Comparison of ENCODE assay signal across 12 cellular contexts in genomic region chr11:121453589-121454299, GRCh38. TPM values are rescaled to one million over a fixed set of nuclear protein-coding genes. Genes with fewer than 3 reads are reported as not detected.
DNase-seq lines count a peak whose midpoint lies in the region; ATAC-seq lines count a peak whose summit lies in the region.
"Had no signal": no experiment of that assay in that cellular context is flagged by ENCODE, and none has a peak within 500 bp of the region (broad histone marks: within the 10 kb centered on the region; RNA-seq: fewer than 3 reads in every experiment).

No MANE protein-coding gene starts in this region.

- peak overlapping the region; percentile 70 for H3K27ac Mint-ChIP-seq in T-helper 2 cell treated with Interferon-gamma antibody and Interleukin-4, amounts not matched to agents 5 μg/mL and 100 μg/mL, for 36 hours
- H3K27ac Mint-ChIP-seq in activated CD4-positive, alpha-beta memory T cell treated with anti-CD3 and anti-CD28 coated beads, Interleukin-2, amount 10 ng/mL, durations not matched to agents 7 days and 5 days: peak overlapping the region; percentile 62

- peaks cover 79% of the 10 kb centered on the region for H3K4me1 Mint-ChIP-seq in T-helper 2 cell treated with Interferon-gamma antibody and Interleukin-4, amounts not matched to agents 5 μg/mL and 100 μg/mL, for 36 hours (ENCODE audit: low read depth)
- H3K4me1 Mint-ChIP-seq in activated CD4-positive, alpha-beta memory T cell treated with anti-CD3 and anti-CD28 coated beads, Interleukin-2, amount 10 ng/mL, durations not matched to agents 7 days and 5 days: peaks cover 87% of the 10 kb centered on the region

- H3K4me3 Mint-ChIP-seq in T-helper 2 cell treated with Interferon-gamma antibody and Interleukin-4, amounts not matched to agents 5 μg/mL and 100 μg/mL, for 36 hours: peak overlapping the region; percentile 99
- peak overlapping the region; percentile 94 for H3K4me3 Mint-ChIP-seq in activated CD4-positive, alpha-beta memory T cell treated with anti-CD3 and anti-CD28 coated beads, Interleukin-2, amount 10 ng/mL, durations not matched to agents 7 days and 5 days

- peak overlapping the region; percentile 53 for H3K27ac ChIP-seq in layer of hippocampus (ENCODE audit: low read depth, low read length)
- H3K27ac ChIP-seq: RWPE1 had no signal

- no peaks in the 10 kb centered on the region for H3K9me3 Mint-ChIP-seq in T-helper 2 cell treated with Interferon-gamma antibody and Interleukin-4, amounts not matched to agents 5 μg/mL and 100 μg/mL, for 36 hours
- no peaks in the 10 kb centered on the region for H3K9me3 Mint-ChIP-seq in activated CD4-positive, alpha-beta memory T cell treated with anti-CD3 and anti-CD28 coated beads, Interleukin-2, amount 10 ng/mL, durations not matched to agents 7 days and 5 days

- DNase-seq in T-helper 2 cell treated with Interferon-gamma antibody and Interleukin-4, amounts not matched to agents 5 μg/mL and 100 μg/mL, for 36 hours (ENCODE audit: low spot score): no peak
- DNase-seq in T-helper 2 cell (no peak), NCI-H82 treated with DMSO at 0.1 percent for 48 hours (lab: John Stamatoyannopoulos, UW; ENCODE audit: unreplicated experiment) (no peak), T-helper 9 cell (no peak), NCI-H1048 (lab: John Stamatoyannopoulos, UW) (no peak)
- DNase-seq in activated CD4-positive, alpha-beta memory T cell treated with anti-CD3 and anti-CD28 coated beads, Interleukin-2, amount 10 ng/mL, durations not matched to agents 7 days and 5 days: no peak
- DNase-seq in stimulated activated naive CD8-positive, alpha-beta T cell treated with anti-CD3 and anti-CD28 coated beads, Interleukin-15, Interleukin-2, amounts not matched to agents 100 U/mL and 50 U/mL, for 24 hours: peak; percentile 27
- DNase-seq: 8988T, GF-D8, NCI-H146 had no signal

- CTCF ChIA-PET in activated CD4-positive, alpha-beta memory T cell treated with anti-CD3 and anti-CD28 coated beads, Interleukin-2, amount 10 ng/mL, durations not matched to agents 7 days and 5 days (lab: Charles Lee): interaction anchor here (1.0 kb wide), 1 partner anchor 15 kb away, joined by 3 read pairs; no protein-coding TSS in a partner anchor

- H3K27me3 Mint-ChIP-seq in T-helper 2 cell treated with Interferon-gamma antibody and Interleukin-4, amounts not matched to agents 5 μg/mL and 100 μg/mL, for 36 hours (ENCODE audit: low read depth): no peaks in the 10 kb centered on the region
- no peaks in the 10 kb centered on the region for H3K27me3 Mint-ChIP-seq in activated CD4-positive, alpha-beta memory T cell treated with anti-CD3 and anti-CD28 coated beads, Interleukin-2, amount 10 ng/mL, durations not matched to agents 7 days and 5 days

- POLR2A ChIA-PET in activated CD4-positive, alpha-beta memory T cell treated with anti-CD3 and anti-CD28 coated beads, Interleukin-2, amount 10 ng/mL, durations not matched to agents 7 days and 5 days (lab: Charles Lee): interaction anchor here (0.7 to 4.7 kb wide), 6 partner anchors 10 to 36 kb away, joined by 3 to 53 read pairs (median 4); no protein-coding TSS in a partner anchor

- peak; percentile 3 for ATAC-seq in stimulated activated naive CD8-positive, alpha-beta T cell treated with anti-CD3 and anti-CD28 coated beads, Interleukin-15, Interleukin-2, amounts not matched to agents 100 U/mL and 50 U/mL, for 24 hours

- H3K27me3 ChIP-seq in layer of hippocampus (ENCODE audit: control insufficient read depth, insufficient read depth, low read length): no peaks in the 10 kb centered on the region

- peaks cover 54% of the 10 kb centered on the region for H3K36me3 Mint-ChIP-seq in T-helper 2 cell treated with Interferon-gamma antibody and Interleukin-4, amounts not matched to agents 5 μg/mL and 100 μg/mL, for 36 hours (ENCODE audit: low read depth)
- H3K36me3 Mint-ChIP-seq in activated CD4-positive, alpha-beta memory T cell treated with anti-CD3 and anti-CD28 coated beads, Interleukin-2, amount 10 ng/mL, durations not matched to agents 7 days and 5 days (ENCODE audit: low read depth): peaks cover 59% of the 10 kb centered on the region

RNA-seq across cellular contexts. Expression of gene SORL1, which starts 1.6 kb away (rescaled TPM):
- total RNA-seq in activated CD4-positive, alpha-beta memory T cell treated with anti-CD3 and anti-CD28 coated beads, Interleukin-2, amount 10 ng/mL, durations not matched to agents 7 days and 5 days: 100 to 1,000 TPM; 115 to 116 TPM
